15 cellular contexts compared by ENCODE assay signal in the genomic region with DNA sequence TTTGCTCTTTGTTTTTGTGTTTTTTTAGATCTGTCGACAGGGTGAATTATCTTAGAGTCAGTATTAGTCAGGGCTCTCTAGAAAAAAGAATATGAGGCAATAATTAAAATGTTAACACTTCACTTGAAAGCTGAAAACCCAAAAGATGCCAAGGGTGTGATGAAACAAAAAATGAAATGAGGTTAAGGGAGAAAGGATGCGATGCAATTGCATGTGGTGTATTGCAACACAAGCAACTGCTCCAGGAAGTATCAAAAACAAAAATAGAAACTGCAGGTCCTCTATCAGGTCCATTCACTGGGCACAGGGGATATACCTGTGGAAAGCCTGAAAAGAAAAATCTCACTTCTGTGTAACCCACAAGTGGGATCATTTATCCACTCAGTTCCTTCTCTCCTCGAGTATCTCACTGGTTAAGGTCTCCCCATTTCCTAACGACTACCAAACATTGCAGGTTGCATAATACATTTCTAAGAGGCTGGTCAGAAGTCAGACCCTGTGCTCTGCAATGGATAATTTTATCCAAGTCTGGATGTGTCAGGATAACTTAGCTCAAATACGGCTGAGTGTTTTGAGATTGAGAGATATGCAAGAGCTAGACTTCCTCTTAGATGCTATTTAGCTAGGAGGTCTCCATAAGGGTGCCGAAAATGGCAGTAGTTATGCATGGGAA.
DNase-seq lines count a peak whose midpoint lies in the region; ATAC-seq, FAIRE-seq and TF ChIP-seq lines count a peak whose summit lies in the region.
"Had no signal": no experiment of that assay in that cellular context is flagged by ENCODE, and none has a peak within 500 bp of the region (broad histone marks: within the 10 kb centered on the region; RNA-seq: fewer than 3 reads in every experiment).

No MANE protein-coding gene starts in this region.

- no peak for TF ChIP-seq CTCF in D721Med (IDR thresholded peaks at IDR 0.05; ENCODE audit: insufficient read depth, missing control alignments)

- POLR2A ChIA-PET in activated naive CD8-positive, alpha-beta T cell treated with anti-CD3 and anti-CD28 coated beads, Interleukin-2, amount 10 ng/mL, durations not matched to agents 7 days and 5 days (lab: Charles Lee): no interaction called here

- H3K27me3 Mint-ChIP-seq in activated naive CD8-positive, alpha-beta T cell treated with anti-CD3 and anti-CD28 coated beads, Interleukin-2, amount 10 ng/mL, durations not matched to agents 7 days and 5 days: no peaks in the 10 kb centered on the region
- H3K27me3 Mint-ChIP-seq in activated naive CD8-positive, alpha-beta T cell treated with anti-CD3 and anti-CD28 coated beads for 36 hours: no peaks in the 10 kb centered on the region
- H3K27me3 Mint-ChIP-seq: activated CD8-positive, alpha-beta memory T cell treated with anti-CD3 and anti-CD28 coated beads, Interleukin-2, amount 10 ng/mL, durations not matched to agents 7 days and 5 days had no signal

- H3K4me3 Mint-ChIP-seq in activated naive CD8-positive, alpha-beta T cell treated with anti-CD3 and anti-CD28 coated beads, Interleukin-2, amount 10 ng/mL, durations not matched to agents 7 days and 5 days: no peak overlapping the region
- no peak overlapping the region for H3K4me3 Mint-ChIP-seq in activated naive CD8-positive, alpha-beta T cell treated with anti-CD3 and anti-CD28 coated beads for 36 hours
- H3K4me3 Mint-ChIP-seq in stimulated activated effector memory CD8-positive, alpha-beta T cell treated with anti-CD3 and anti-CD28 coated beads, Interleukin-12 subunit alpha, Interleukin-12 subunit beta, amount 100 ng/mL, for 72 hours: no peak overlapping the region
- H3K4me3 Mint-ChIP-seq: activated CD8-positive, alpha-beta memory T cell treated with anti-CD3 and anti-CD28 coated beads, Interleukin-2, amount 10 ng/mL, durations not matched to agents 7 days and 5 days; activated naive CD4-positive, alpha-beta T cell treated with anti-CD3 and anti-CD28 coated beads, Interleukin-2, amount 50 U/mL, for 24 hours had no signal

- FAIRE-seq in D721Med (lab: Jason Lieb, UNC): no peak
- FAIRE-seq: endothelial cell of umbilical vein, GM12892, small intestine had no signal

- peak overlapping the region; percentile 22 for H3K27ac Mint-ChIP-seq in activated naive CD8-positive, alpha-beta T cell treated with anti-CD3 and anti-CD28 coated beads, Interleukin-2, amount 10 ng/mL, durations not matched to agents 7 days and 5 days
- H3K27ac Mint-ChIP-seq in activated naive CD8-positive, alpha-beta T cell treated with anti-CD3 and anti-CD28 coated beads for 36 hours: no peak overlapping the region
- H3K27ac Mint-ChIP-seq in stimulated activated effector memory CD8-positive, alpha-beta T cell treated with anti-CD3 and anti-CD28 coated beads, Interleukin-12 subunit alpha, Interleukin-12 subunit beta, amount 100 ng/mL, for 72 hours: no peak overlapping the region
- H3K27ac Mint-ChIP-seq: activated CD8-positive, alpha-beta memory T cell treated with anti-CD3 and anti-CD28 coated beads, Interleukin-2, amount 10 ng/mL, durations not matched to agents 7 days and 5 days; activated naive CD4-positive, alpha-beta T cell treated with anti-CD3 and anti-CD28 coated beads, Interleukin-2, amount 50 U/mL, for 24 hours had no signal

- H3K4me1 Mint-ChIP-seq in activated naive CD8-positive, alpha-beta T cell treated with anti-CD3 and anti-CD28 coated beads, Interleukin-2, amount 10 ng/mL, durations not matched to agents 7 days and 5 days: peaks cover 5% of the 10 kb centered on the region
- H3K4me1 Mint-ChIP-seq in activated naive CD8-positive, alpha-beta T cell treated with anti-CD3 and anti-CD28 coated beads for 36 hours: peaks cover 2% of the 10 kb centered on the region
- peaks cover 7% of the 10 kb centered on the region for H3K4me1 Mint-ChIP-seq in stimulated activated effector memory CD8-positive, alpha-beta T cell treated with anti-CD3 and anti-CD28 coated beads, Interleukin-12 subunit alpha, Interleukin-12 subunit beta, amount 100 ng/mL, for 72 hours
- H3K4me1 Mint-ChIP-seq: activated naive CD4-positive, alpha-beta T cell treated with anti-CD3 and anti-CD28 coated beads, Interleukin-2, amount 50 U/mL, for 24 hours had no signal

- peaks cover 4% of the 10 kb centered on the region for H3K36me3 Mint-ChIP-seq in activated naive CD8-positive, alpha-beta T cell treated with anti-CD3 and anti-CD28 coated beads, Interleukin-2, amount 10 ng/mL, durations not matched to agents 7 days and 5 days
- no peaks in the 10 kb centered on the region for H3K36me3 Mint-ChIP-seq in activated naive CD8-positive, alpha-beta T cell treated with anti-CD3 and anti-CD28 coated beads for 36 hours
- H3K36me3 Mint-ChIP-seq in stimulated activated effector memory CD8-positive, alpha-beta T cell treated with anti-CD3 and anti-CD28 coated beads, Interleukin-12 subunit alpha, Interleukin-12 subunit beta, amount 100 ng/mL, for 72 hours: no peaks in the 10 kb centered on the region
- H3K36me3 Mint-ChIP-seq: activated naive CD4-positive, alpha-beta T cell treated with anti-CD3 and anti-CD28 coated beads, Interleukin-2, amount 50 U/mL, for 24 hours had no signal

- H3K27ac ChIP-seq in epithelial cell of prostate: peak overlapping the region; percentile 47

- no peak for ATAC-seq in activated naive CD8-positive, alpha-beta T cell treated with anti-CD3 and anti-CD28 coated beads, Interleukin-2, amount 10 ng/mL, durations not matched to agents 7 days and 5 days (ENCODE audit: low read depth)
- no peak for ATAC-seq in stimulated activated effector memory CD8-positive, alpha-beta T cell treated with anti-CD3 and anti-CD28 coated beads, Interleukin-12 subunit alpha, Interleukin-12 subunit beta, amount 100 ng/mL, for 72 hours
- ATAC-seq: activated CD8-positive, alpha-beta memory T cell treated with anti-CD3 and anti-CD28 coated beads, Interleukin-2, amount 10 ng/mL, durations not matched to agents 7 days and 5 days had no signal

- H3K9me3 Mint-ChIP-seq in activated naive CD8-positive, alpha-beta T cell treated with anti-CD3 and anti-CD28 coated beads, Interleukin-2, amount 10 ng/mL, durations not matched to agents 7 days and 5 days: peaks cover 4% of the 10 kb centered on the region
- peaks cover 6% of the 10 kb centered on the region for H3K9me3 Mint-ChIP-seq in activated naive CD8-positive, alpha-beta T cell treated with anti-CD3 and anti-CD28 coated beads for 36 hours
- H3K9me3 Mint-ChIP-seq in stimulated activated effector memory CD8-positive, alpha-beta T cell treated with anti-CD3 and anti-CD28 coated beads, Interleukin-12 subunit alpha, Interleukin-12 subunit beta, amount 100 ng/mL, for 72 hours: peaks cover 3% of the 10 kb centered on the region
- H3K9me3 Mint-ChIP-seq: activated naive CD4-positive, alpha-beta T cell treated with anti-CD3 and anti-CD28 coated beads, Interleukin-2, amount 50 U/mL, for 24 hours had no signal

- no peak for DNase-seq in activated naive CD8-positive, alpha-beta T cell treated with anti-CD3 and anti-CD28 coated beads, Interleukin-2, amount 10 ng/mL, durations not matched to agents 7 days and 5 days
- no peak for DNase-seq in activated naive CD8-positive, alpha-beta T cell treated with anti-CD3 and anti-CD28 coated beads for 36 hours
- peak; percentile 64 to 81 for DNase-seq in NOMO-1 (lab: John Stamatoyannopoulos, UW; ENCODE audit: unreplicated experiment in 2 of 2)
- DNase-seq in epithelial cell of prostate (ENCODE audit: low read depth, low spot score): no peak
- peak; percentile 4 for DNase-seq in stromal cell of bone marrow (ENCODE audit: low read depth)
- no peak for DNase-seq in stimulated activated effector memory CD8-positive, alpha-beta T cell treated with anti-CD3 and anti-CD28 coated beads, Interleukin-12 subunit alpha, Interleukin-12 subunit beta, amount 100 ng/mL, for 72 hours (ENCODE audit: low spot score in 2 of 2)
- no peak for DNase-seq in head of caudate nucleus
- DNase-seq in D721Med (ENCODE audit: insufficient read length, low spot score): no peak
- DNase-seq: activated CD8-positive, alpha-beta memory T cell treated with anti-CD3 and anti-CD28 coated beads, Interleukin-2, amount 10 ng/mL, durations not matched to agents 7 days and 5 days; DMS79; NCI-H1930; small intestine had no signal

- intact Hi-C loops in head of caudate nucleus (cut with DNase I): no loop called here

Comparison
In these comparisons a context has a peak if more than half of its experiments do, and no peak if none do; other contexts are left out.
1. DNase-seq: peak in NOMO-1 (2 of 2) and stromal cell of bone marrow (single experiment); none in activated naive CD8-positive, alpha-beta T cell treated with anti-CD3 and anti-CD28 coated beads, Interleukin-2, amount 10 ng/mL, durations not matched to agents 7 days and 5 days (single experiment), activated naive CD8-positive, alpha-beta T cell treated with anti-CD3 and anti-CD28 coated beads for 36 hours (single experiment), epithelial cell of prostate (single experiment), stimulated activated effector memory CD8-positive, alpha-beta T cell treated with anti-CD3 and anti-CD28 coated beads, Interleukin-12 subunit alpha, Interleukin-12 subunit beta, amount 100 ng/mL, for 72 hours (0 of 2), head of caudate nucleus (0 of 42) and D721Med (single experiment).